ENCODE assay signal across 15 cellular contexts in the genomic region with DNA sequence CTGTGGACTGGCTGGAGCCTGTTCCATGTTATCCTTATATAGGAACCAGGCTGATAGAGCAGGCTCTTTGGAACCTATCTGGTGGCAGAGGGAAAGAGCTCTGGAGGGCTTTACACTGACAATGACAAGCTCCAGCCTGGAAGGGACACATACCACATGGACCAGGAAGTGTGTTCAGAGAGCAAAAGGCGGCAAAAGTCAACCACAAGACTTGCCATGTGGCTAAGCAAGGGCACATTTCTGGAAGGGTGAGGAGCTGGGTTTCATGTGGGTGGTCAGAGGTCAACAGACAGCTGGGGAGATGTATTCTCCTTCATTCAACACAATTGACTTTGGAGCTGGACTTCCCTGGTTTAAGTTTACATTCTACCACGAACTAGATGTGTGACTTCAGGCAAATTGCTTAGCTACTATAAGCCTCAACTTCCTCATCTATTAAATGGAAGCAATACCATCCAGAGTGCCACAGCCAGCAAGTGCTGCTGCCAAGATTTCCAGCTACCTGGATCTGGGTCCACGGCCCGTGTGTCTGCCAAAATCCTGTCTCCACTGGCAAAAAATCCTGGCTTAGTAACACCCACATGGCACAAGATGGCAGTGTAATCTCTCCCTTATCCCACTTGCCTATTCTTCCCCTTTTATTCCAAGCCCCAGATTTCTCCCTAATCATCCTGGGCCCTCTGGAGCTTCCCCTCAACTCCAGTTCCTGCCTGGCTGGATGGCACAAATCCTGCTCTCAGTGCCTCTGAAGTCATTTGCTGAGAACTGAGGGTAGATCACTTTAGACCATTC.
DNase-seq lines count a peak whose midpoint lies in the region; FAIRE-seq and TF ChIP-seq lines count a peak whose summit lies in the region.
"Had no signal": no experiment of that assay in that cellular context is flagged by ENCODE, and none has a peak within 500 bp of the region (broad histone marks: within the 10 kb centered on the region; RNA-seq: fewer than 3 reads in every experiment).

No MANE protein-coding gene starts in this region.

- DNase-seq in AG04450 (ENCODE audit: low read depth, low spot score): no peak
- no peak for DNase-seq in HFF-Myc (ENCODE audit: extremely low read depth, low read depth)
- DNase-seq in astrocyte of the cerebellum (ENCODE audit: low read depth): no peak
- no peak for DNase-seq in keratinocyte (ENCODE audit: low read depth, low spot score)
- no peak for DNase-seq in NCI-H82 treated with DMSO at 0.1 percent for 48 hours (lab: John Stamatoyannopoulos, UW; ENCODE audit: unreplicated experiment)
- DNase-seq in stomach: no peak
- DNase-seq in effector memory CD4-positive, alpha-beta T cell: no peak
- DNase-seq in activated gamma-delta T cell treated with Interleukin-2 at 50 U/mL for 16 hours: no peak
- DNase-seq: activated CD4-positive, alpha-beta T cell treated with anti-CD3 and anti-CD28 coated beads, Interleukin-2, amount 50 U/mL, for 4 hours; activated naive CD4-positive, alpha-beta T cell; CD4-positive, CD25-positive, alpha-beta regulatory T cell; hypothalamus; NCI-H1092; NCI-H748 treated with DMSO at 0.1 percent for 48 hours; stimulated activated CD4-positive, alpha-beta T cell treated with anti-CD3 and anti-CD28 coated beads, Interleukin-1b, Interleukin-23, amount 100 ng/mL, for 48 hours had no signal

- H3K9me3 ChIP-seq in AG04450 (ENCODE audit: control insufficient read depth, insufficient read depth, low read length): no peaks in the 10 kb centered on the region
- H3K9me3 ChIP-seq in keratinocyte (ENCODE audit: control insufficient read depth, low read depth, low read length): no peaks in the 10 kb centered on the region
- no peaks in the 10 kb centered on the region for H3K9me3 ChIP-seq in stomach
- H3K9me3 ChIP-seq in effector memory CD4-positive, alpha-beta T cell (ENCODE audit: control insufficient read depth, low read length): no peaks in the 10 kb centered on the region

- H2AFZ ChIP-seq in keratinocyte (ENCODE audit: control insufficient read depth, low read length): no peak overlapping the region

- no peak for TF ChIP-seq EP300 in stomach (IDR thresholded peaks at IDR 0.05)

- H3K9ac ChIP-seq in keratinocyte (ENCODE audit: control insufficient read depth, extremely low read depth, insufficient read depth, low read length): no peak overlapping the region

- H3K4me3 ChIP-seq in AG04450 (ENCODE audit: low read depth, low read length): no peak overlapping the region
- H3K4me3 ChIP-seq in HFF-Myc (replicated peaks; ENCODE audit: low read depth, low read length): no peak overlapping the region
- H3K4me3 ChIP-seq in astrocyte of the cerebellum (ENCODE audit: low read depth, low read length): no peak overlapping the region
- H3K4me3 ChIP-seq in keratinocyte (ENCODE audit: control insufficient read depth in 2 of 3, extremely low read depth in 1 of 3, insufficient read depth in 2 of 3, low read depth in 1 of 3, low read length in 3 of 3): no peak overlapping the region
- no peak overlapping the region for H3K4me3 ChIP-seq in stomach
- H3K4me3 ChIP-seq in effector memory CD4-positive, alpha-beta T cell (ENCODE audit: insufficient read depth, low read depth, low read length, poor library complexity, severe bottlenecking): no peak overlapping the region

- peak overlapping the region; percentile 70 for H3K27ac ChIP-seq in AG04450 (ENCODE audit: low read depth, low read length)
- no peak overlapping the region for H3K27ac ChIP-seq in keratinocyte (ENCODE audit: control insufficient read depth, insufficient read depth, low read length)
- peak overlapping the region in 1 of 5 donors; percentile 47 for H3K27ac ChIP-seq in stomach
- H3K27ac ChIP-seq in effector memory CD4-positive, alpha-beta T cell (ENCODE audit: insufficient read depth, low read length, poor library complexity, severe bottlenecking): no peak overlapping the region

- POLR2A ChIA-PET in AG04450 (lab: Yijun Ruan, JAX): interaction anchor here (1.2 kb wide), 1 partner anchor 104 kb away, joined by 3 read pairs; no protein-coding TSS in a partner anchor

- no peak overlapping the region for H3K4me2 ChIP-seq in keratinocyte (ENCODE audit: control insufficient read depth, extremely low read depth, insufficient read depth, low read depth, low read length)

- no peak for TF ChIP-seq POLR2A in stomach (IDR thresholded peaks at IDR 0.05)

- TF ChIP-seq CTCF in AG04450 (IDR thresholded peaks at IDR 0.05; ENCODE audit: low read depth, low read length): peak; percentile 45
- peak; percentile 34 for TF ChIP-seq CTCF in HFF-Myc (IDR thresholded peaks at IDR 0.05; ENCODE audit: low read depth, low read length, missing control alignments)
- peak; percentile 41 for TF ChIP-seq CTCF in astrocyte of the cerebellum (IDR thresholded peaks at IDR 0.05; ENCODE audit: low read depth, low read length, missing control alignments)
- peak; percentile 23 to 52 (median 24) for TF ChIP-seq CTCF in keratinocyte (optimal IDR thresholded peaks at IDR 0.05 in 1 of 3, IDR thresholded peaks at IDR 0.05 in 1 of 3, conservative IDR thresholded peaks at IDR 0.05 in 1 of 3; ENCODE audit: extremely low read depth in 1 of 3, insufficient read depth in 2 of 3, low read length in 3 of 3)
- TF ChIP-seq CTCF in stomach (IDR thresholded peaks at IDR 0.05): no peak

- FAIRE-seq in keratinocyte (lab: Jason Lieb, UNC): no peak

- H3K27me3 ChIP-seq in AG04450 (ENCODE audit: control insufficient read depth, insufficient read depth, low read length) (peaks cover 7% of the 10 kb centered on the region), keratinocyte (ENCODE audit: control insufficient read depth, extremely low read depth, insufficient read depth, low read length) (peaks cover 11% of the 10 kb centered on the region), stomach (peaks cover 0 to 8% (median 0%) of the 10 kb centered on the region in 3 donors)
- H3K27me3 ChIP-seq in effector memory CD4-positive, alpha-beta T cell (replicated peaks; ENCODE audit: control insufficient read depth, insufficient read depth, low read length, poor library complexity, severe bottlenecking): no peaks in the 10 kb centered on the region

- no peaks in the 10 kb centered on the region for H3K4me1 ChIP-seq in keratinocyte (ENCODE audit: control insufficient read depth, extremely low read depth, insufficient read depth, low read length)
- H3K4me1 ChIP-seq in stomach: peaks cover 0 to 12% (median 4%) of the 10 kb centered on the region in 4 donors
- no peaks in the 10 kb centered on the region for H3K4me1 ChIP-seq in effector memory CD4-positive, alpha-beta T cell (ENCODE audit: control insufficient read depth, insufficient read depth, low read length, poor library complexity, severe bottlenecking)

- WGBS in stomach, 5 donors: 50 to 63% (median 55%) methylated on average over 4 of the region's 4 CpGs

- CTCF ChIA-PET in AG04450 (lab: Charles Lee): interaction anchor here (0.7 to 5.3 kb wide), 12 partner anchors 10 to 802 kb away, joined by 3 to 34 read pairs (median 4); no protein-coding TSS in a partner anchor

- no peaks in the 10 kb centered on the region for H3K9me1 ChIP-seq in keratinocyte (ENCODE audit: control insufficient read depth, extremely low read depth, insufficient read depth, low read length)

- H3K36me3 ChIP-seq in keratinocyte (ENCODE audit: control insufficient read depth in 2 of 2, extremely low read depth in 1 of 2, insufficient read depth in 2 of 2, low read length in 2 of 2) (no peaks in the 10 kb centered on the region), stomach (no peaks in the 10 kb centered on the region)
- no peaks in the 10 kb centered on the region for H3K36me3 ChIP-seq in effector memory CD4-positive, alpha-beta T cell (ENCODE audit: control insufficient read depth, insufficient read depth, low read length)

- in situ Hi-C loops in astrocyte of the cerebellum (cut with HindIII; ENCODE audit: low sequenced_read_pairs): no loop called here

- intact Hi-C loops in stomach (cut with DNase I; ENCODE audit: low total_unique reads): no loop called here

- no peaks in the 10 kb centered on the region for H3K79me2 ChIP-seq in keratinocyte (ENCODE audit: control insufficient read depth, insufficient read depth, low read length)

- dilution Hi-C loops in keratinocyte (cut with MboI; ENCODE audit: extremely low pct_ligation_motif_present, low sequenced_read_pairs): no loop called here

- no peaks in the 10 kb centered on the region for H4K20me1 ChIP-seq in keratinocyte (ENCODE audit: control insufficient read depth, extremely low read depth, insufficient read depth, low read length)

Comparison
In these comparisons a context has a peak if more than half of its experiments do, and no peak if none do; other contexts are left out.
1. CTCF ChIP-seq: peak in AG04450 (single experiment), HFF-Myc (single experiment), astrocyte of the cerebellum (single experiment) and keratinocyte (3 of 3); none in stomach (0 of 7).